9 cellular contexts compared by ENCODE assay signal in genomic region chr10:102452672-102453340, GRCh38. TPM values are rescaled to one million over a fixed set of nuclear protein-coding genes. Genes with fewer than 3 reads are reported as not detected.
DNase-seq lines count a peak whose midpoint lies in the region; ATAC-seq, FAIRE-seq and TF ChIP-seq lines count a peak whose summit lies in the region.
"Had no signal": no experiment of that assay in that cellular context is flagged by ENCODE, and none has a peak within 500 bp of the region (broad histone marks: within the 10 kb centered on the region; RNA-seq: fewer than 3 reads in every experiment).

No MANE protein-coding gene starts in this region.

- H2AFZ ChIP-seq in GM12878 (ENCODE audit: control insufficient read depth, low read depth, low read length), result no peak overlapping the region

- 59% methylated on average over 3 of the region's 3 CpGs for WGBS in GM12878 (ENCODE audit: insufficient coverage, insufficient replicate concordance, low lambda C conversion rate, missing lambda C conversion rate)
- WGBS in right lobe of liver (ENCODE audit: insufficient coverage, low coverage, low lambda C conversion rate, missing lambda C conversion rate), result 56% methylated on average over 2 of the region's 3 CpGs
- 47% methylated on average over 3 of the region's 3 CpGs for WGBS in prostate gland

- peaks cover 21% of the 10 kb centered on the region for H3K79me2 ChIP-seq in GM12878 (ENCODE audit: control insufficient read depth, insufficient read depth, low read length)

- H3K27ac Mint-ChIP-seq in stimulated activated naive CD8-positive, alpha-beta T cell treated with anti-CD3 and anti-CD28 coated beads, Interleukin-15, amount 100 ng/mL, for 72 hours, result peak overlapping the region; percentile 90 to 97

- no peaks in the 10 kb centered on the region for H3K9me3 Mint-ChIP-seq in stimulated activated naive CD8-positive, alpha-beta T cell treated with anti-CD3 and anti-CD28 coated beads, Interleukin-15, amount 100 ng/mL, for 72 hours

- H3K4me3 Mint-ChIP-seq in stimulated activated naive CD8-positive, alpha-beta T cell treated with anti-CD3 and anti-CD28 coated beads, Interleukin-15, amount 100 ng/mL, for 72 hours, result peak overlapping the region; percentile 91 to 96

- DNase-seq in DMS53 treated with DMSO at 0.1 percent for 48 hours (lab: John Stamatoyannopoulos, UW; ENCODE audit: unreplicated experiment) (peak; percentile 61), GM12878 (ENCODE audit: low read depth, low spot score) (no peak), right lobe of liver (peak in 1 of 3 donors; percentile 42), NCI-H345 treated with DMSO at 0.1 percent for 48 hours (lab: John Stamatoyannopoulos, UW; ENCODE audit: unreplicated experiment) (no peak), prostate gland (ENCODE audit: low spot score) (no peak), NCI-H2171 treated with DMSO at 0.1 percent for 48 hours (lab: John Stamatoyannopoulos, UW) (no peak)
- peak; percentile 71 to 87 for DNase-seq in stimulated activated naive CD8-positive, alpha-beta T cell treated with anti-CD3 and anti-CD28 coated beads, Interleukin-15, amount 100 ng/mL, for 72 hours

- CTCF ChIA-PET in GM12878 (lab: Yijun Ruan, JAX), result interaction anchor here (0.6 to 4.0 kb wide), 9 partner anchors 9 to 320 kb away, joined by 3 to 21 read pairs (median 3); partner anchors contain the start of genes FBXL15 and PPRC1

- POLR2A ChIA-PET in GM12878 (lab: Charles Lee), result interaction anchor here (0.7 to 6.1 kb wide), 6 partner anchors 9 to 58 kb away, joined by 4 to 69 read pairs (median 18); partner anchors contain the start of gene NFKB2

- H3K4me1 Mint-ChIP-seq in stimulated activated naive CD8-positive, alpha-beta T cell treated with anti-CD3 and anti-CD28 coated beads, Interleukin-15, amount 100 ng/mL, for 72 hours, result peaks cover 54% of the 10 kb centered on the region

- H3K9ac ChIP-seq in GM12878 (ENCODE audit: control insufficient read depth, insufficient read depth, low read length), result no peak overlapping the region

- no peaks in the 10 kb centered on the region for H3K27me3 ChIP-seq in GM12878 (replicated peaks in 1 of 2; ENCODE audit: control insufficient read depth in 2 of 2, insufficient read depth in 2 of 2, low read length in 1 of 2)
- H3K27me3 ChIP-seq in right lobe of liver, result no peaks in the 10 kb centered on the region
- no peaks in the 10 kb centered on the region for H3K27me3 ChIP-seq in prostate gland (replicated peaks; ENCODE audit: insufficient read depth)

- ATAC-seq in GM12878, result 0 out of 3 replicates have a peak, but pooled peaks have one; percentile 1
- ATAC-seq in right lobe of liver, result peak; percentile 2 to 29 (median 15)
- ATAC-seq in stimulated activated naive CD8-positive, alpha-beta T cell treated with anti-CD3 and anti-CD28 coated beads, Interleukin-15, amount 100 ng/mL, for 72 hours, result peak; percentile 75

- H3K9me3 ChIP-seq in GM12878 (replicated peaks; ENCODE audit: control insufficient read depth, insufficient read depth, low read length) (no peaks in the 10 kb centered on the region), right lobe of liver (no peaks in the 10 kb centered on the region), prostate gland (no peaks in the 10 kb centered on the region)

- in situ Hi-C loops in GM12878 (cut with MboI), result no loop called here

- no peak for TF ChIP-seq EP300 in GM12878 (IDR thresholded peaks at IDR 0.05; ENCODE audit: borderline replicate concordance in 1 of 2, control insufficient read depth in 1 of 2, low read depth in 2 of 2, low read length in 2 of 2)

- H3K27me3 Mint-ChIP-seq in stimulated activated naive CD8-positive, alpha-beta T cell treated with anti-CD3 and anti-CD28 coated beads, Interleukin-15, amount 100 ng/mL, for 72 hours, result no peaks in the 10 kb centered on the region

- H4K20me1 ChIP-seq in GM12878 (ENCODE audit: control insufficient read depth, insufficient read depth), result no peaks in the 10 kb centered on the region

- RAD21 ChIA-PET in GM12878 (lab: Charles Lee; ENCODE audit: unreplicated experiment), result interaction anchor here (0.6 kb wide), 1 partner anchor 59 kb away, joined by 7 read pairs; no protein-coding TSS in a partner anchor

- 0 out of 2 replicates have a peak, but pooled peaks have one; percentile 12 for TF ChIP-seq POLR2A in Raji (IDR thresholded peaks at IDR 0.05; ENCODE audit: insufficient read depth, low read depth, low read length)
- no peak for TF ChIP-seq POLR2A in GM12878 (IDR thresholded peaks at IDR 0.05; ENCODE audit: low read depth, low read length)
- TF ChIP-seq POLR2A in right lobe of liver (IDR thresholded peaks at IDR 0.05), result no peak
- no peak for TF ChIP-seq POLR2A in prostate gland (IDR thresholded peaks at IDR 0.05)

- TF ChIP-seq CTCF in GM12878 (IDR thresholded peaks at IDR 0.05 in 2 of 3, conservative IDR thresholded peaks at IDR 0.05 in 1 of 3; ENCODE audit: control insufficient read depth in 2 of 3, extremely low read depth in 1 of 3, insufficient read depth in 1 of 3, low read depth in 3 of 3, low read length in 3 of 3) (no peak), right lobe of liver (IDR thresholded peaks at IDR 0.05) (no peak), prostate gland (IDR thresholded peaks at IDR 0.05) (no peak)

- BruUV-seq in GM12878 (replicated peaks; lab: Mats Ljungman, UMichigan), result no TSS peak

- H3K4me3 ChIP-seq in GM12878 (no peak overlapping the region), right lobe of liver (no peak overlapping the region), prostate gland (no peak overlapping the region)

- no peak for TF ChIP-seq RAD21 in GM12878 (IDR thresholded peaks at IDR 0.05; ENCODE audit: insufficient read depth, low read depth, low read length)

- H3K4me1 ChIP-seq in GM12878 (ENCODE audit: control insufficient read depth, insufficient read depth, low read length), result peaks cover 18% of the 10 kb centered on the region
- peaks cover 0 to 24% (median 3%) of the 10 kb centered on the region in 4 donors for H3K4me1 ChIP-seq in right lobe of liver
- H3K4me1 ChIP-seq in prostate gland (replicated peaks), result no peaks in the 10 kb centered on the region

- H3K36me3 ChIP-seq in GM12878 (ENCODE audit: control insufficient read depth in 2 of 2, insufficient read depth in 2 of 2, low read length in 1 of 2), result no peaks in the 10 kb centered on the region; a peak in 1 of 4 replicates
- H3K36me3 ChIP-seq in right lobe of liver, result no peaks in the 10 kb centered on the region
- H3K36me3 ChIP-seq in prostate gland, result no peaks in the 10 kb centered on the region

- intact Hi-C loops in GM12878 (cut with micrococcal nuclease; ENCODE audit: unreplicated experiment), result no loop called here
- intact Hi-C loops in right lobe of liver (cut with DNase I), result no loop called here
- intact Hi-C loops in prostate gland (cut with DNase I), result no loop called here

- SMC1A ChIA-PET in GM12878 (lab: Charles Lee; ENCODE audit: uncharacterized antibody, unreplicated experiment), result interaction anchor here (0.9 to 3.4 kb wide), 6 partner anchors 9 to 150 kb away, joined by 3 to 23 read pairs (median 5); no protein-coding TSS in a partner anchor

- H3K4me2 ChIP-seq in GM12878 (ENCODE audit: control insufficient read depth, insufficient read depth), result no peak overlapping the region

- no peak for FAIRE-seq in GM12878 (lab: Jason Lieb, UNC)

- no peak overlapping the region for H3K27ac ChIP-seq in GM12878 (ENCODE audit: control insufficient read depth, insufficient read depth)
- peak overlapping the region in 1 of 3 donors; percentile 57 for H3K27ac ChIP-seq in right lobe of liver
- H3K27ac ChIP-seq in prostate gland, result no peak overlapping the region

RNA-seq across cellular contexts. Expression of gene C10orf95, which starts 1.5 kb away (rescaled TPM):
- total RNA-seq in GM12878 (2013; cell fraction: nucleolus; rRNA removed), result 0.69 and 0.98 TPM in 2 replicates
- total RNA-seq in GM12878 (2014; rRNA removed), result 0.60 and 1.1 TPM in 2 replicates
- total RNA-seq in GM12878 (2014; rRNA removed; fragmentation: Illumina TruSeq; extraction: Trizol), result 0.09 TPM in 1 of 2 replicates, not detected in the other
- 0.19 and 0.33 TPM in 2 replicates for total RNA-seq in GM12878 (2021)
- not detected for polyA plus RNA-seq in GM12878 (2011; ENCODE audit: low read depth)
- polyA plus RNA-seq in GM12878 (2011; rRNA removed), result 0.06 and 0.11 TPM in 2 replicates
- polyA plus RNA-seq in GM12878 (2011; cell fraction: cytosol; rRNA removed), result 0.31 and 0.35 TPM in 2 replicates
- 0.36 and 0.92 TPM in 2 replicates for polyA plus RNA-seq in GM12878 (2011; cell fraction: nucleus; rRNA removed)
- polyA plus RNA-seq in GM12878 (2012), result 0.76 and 1.3 TPM in 2 replicates
- 0.29 TPM in 2 replicates for polyA plus RNA-seq in GM12878 (2014; fragmentation: Illumina TruSeq; extraction: Trizol)
- polyA plus RNA-seq in GM12878 (2014; fragmentation: Nextera tagmentation; extraction: Ambion mirVana), result under 1 TPM; 0.06 to 0.07 TPM
- 0.49 and 0.65 TPM in 2 replicates for polyA plus RNA-seq in GM12878 (2014; rRNA removed)
- under 1 TPM; 0.34 to 0.63 TPM for polyA plus RNA-seq in GM12878 (2016; fragmentation: Nextera tagmentation; extraction: Ambion mirVana)
- polyA minus RNA-seq in GM12878 (2011; rRNA and poly(A)+ RNA removed), result 0.80 and 2.3 TPM in 2 replicates
- polyA minus RNA-seq in GM12878 (2011; cell fraction: cytosol; rRNA and poly(A)+ RNA removed), result 1.1 TPM in 1 of 2 replicates, not detected in the other
- polyA minus RNA-seq in GM12878 (2011; cell fraction: nucleus; rRNA and poly(A)+ RNA removed), result 2.2 and 4.5 TPM in 2 replicates
- total RNA-seq in right lobe of liver, result not detected
- total RNA-seq in prostate gland, result 1 to 10 TPM in 1 of 2 donors, under 1 TPM in 1; 0.85 to 3.7 TPM
- total RNA-seq: glomerular endothelial cell had no signal

RNA-seq across cellular contexts. Expression of gene CUEDC2, which starts 20.4 kb away (rescaled TPM):
- 12.4 and 13.3 TPM in 2 replicates for total RNA-seq in GM12878 (2013; cell fraction: nucleolus; rRNA removed)
- total RNA-seq in GM12878 (2014; rRNA removed) (66.5 and 67.6 TPM in 2 replicates), GM12878 (2014; rRNA removed; fragmentation: Illumina TruSeq; extraction: Trizol) (47.8 and 49.6 TPM in 2 replicates), GM12878 (2021) (82.5 and 85.5 TPM in 2 replicates), right lobe of liver (10 to 100 TPM; 23.0 to 32.1 (median 26.8) TPM), prostate gland (10 to 100 TPM; 70.2 to 81.7 TPM)
- 23.2 TPM for polyA plus RNA-seq in GM12878 (2011; ENCODE audit: low read depth)
- polyA plus RNA-seq in GM12878 (2011; rRNA removed) (21.7 and 31.5 TPM in 2 replicates), GM12878 (2014; fragmentation: Illumina TruSeq; extraction: Trizol) (34.4 and 84.2 TPM in 2 replicates), GM12878 (2014; fragmentation: Nextera tagmentation; extraction: Ambion mirVana) (10 to 100 TPM; 20.4 to 45.2 TPM), GM12878 (2014; rRNA removed) (75.9 and 88.0 TPM in 2 replicates), GM12878 (2016; fragmentation: Nextera tagmentation; extraction: Ambion mirVana) (100 to 1,000 TPM; 116 to 121 TPM)
- polyA plus RNA-seq in GM12878 (2011; cell fraction: cytosol; rRNA removed), result 88.8 and 91.7 TPM in 2 replicates
- polyA plus RNA-seq in GM12878 (2011; cell fraction: nucleus; rRNA removed), result 81.7 and 82.8 TPM in 2 replicates
- 53.7 and 56.5 TPM in 2 replicates for polyA plus RNA-seq in GM12878 (2012)
- 8.9 and 26.7 TPM in 2 replicates for polyA minus RNA-seq in GM12878 (2011; rRNA and poly(A)+ RNA removed)
- 10.2 and 11.4 TPM in 2 replicates for polyA minus RNA-seq in GM12878 (2011; cell fraction: cytosol; rRNA and poly(A)+ RNA removed)
- polyA minus RNA-seq in GM12878 (2011; cell fraction: nucleus; rRNA and poly(A)+ RNA removed), result 7.9 and 8.4 TPM in 2 replicates

RNA-seq across cellular contexts. Expression of gene FBXL15, which starts 32.2 kb away (rescaled TPM):
- total RNA-seq in GM12878 (2013; cell fraction: nucleolus; rRNA removed), result 2.2 TPM in 2 replicates
- 13.8 and 14.4 TPM in 2 replicates for total RNA-seq in GM12878 (2014; rRNA removed)
- total RNA-seq in GM12878 (2014; rRNA removed; fragmentation: Illumina TruSeq; extraction: Trizol), result 1.8 and 1.9 TPM in 2 replicates
- total RNA-seq in GM12878 (2021), result 13.5 and 14.7 TPM in 2 replicates
- 2.1 TPM for polyA plus RNA-seq in GM12878 (2011; ENCODE audit: low read depth)
- polyA plus RNA-seq in GM12878 (2011; rRNA removed), result 1.3 and 3.1 TPM in 2 replicates
- 9.5 and 16.7 TPM in 2 replicates for polyA plus RNA-seq in GM12878 (2011; cell fraction: cytosol; rRNA removed)
- 24.6 and 34.7 TPM in 2 replicates for polyA plus RNA-seq in GM12878 (2011; cell fraction: nucleus; rRNA removed)
- 5.9 and 7.7 TPM in 2 replicates for polyA plus RNA-seq in GM12878 (2012)
- polyA plus RNA-seq in GM12878 (2014; fragmentation: Illumina TruSeq; extraction: Trizol), result 0.11 and 0.54 TPM in 2 replicates
- under 1 TPM; 0.13 to 0.66 TPM for polyA plus RNA-seq in GM12878 (2014; fragmentation: Nextera tagmentation; extraction: Ambion mirVana)
- polyA plus RNA-seq in GM12878 (2014; rRNA removed), result 12.6 and 15.3 TPM in 2 replicates
- polyA plus RNA-seq in GM12878 (2016; fragmentation: Nextera tagmentation; extraction: Ambion mirVana), result 10 to 100 TPM; 19.5 to 21.3 TPM
- polyA minus RNA-seq in GM12878 (2011; rRNA and poly(A)+ RNA removed), result 0.73 and 1.8 TPM in 2 replicates
- 2.9 TPM in 2 replicates for polyA minus RNA-seq in GM12878 (2011; cell fraction: cytosol; rRNA and poly(A)+ RNA removed)
- polyA minus RNA-seq in GM12878 (2011; cell fraction: nucleus; rRNA and poly(A)+ RNA removed), result 3.0 and 3.5 TPM in 2 replicates
- total RNA-seq in right lobe of liver, result 10 to 100 TPM in 2 of 6 experiments, 1 to 10 TPM in 4; 5.6 to 22.9 (median 9.0) TPM
- total RNA-seq in prostate gland, result 10 to 100 TPM; 22.2 to 36.3 TPM

RNA-seq across cellular contexts. Expression of gene PSD, which starts 34.2 kb away (rescaled TPM):
- total RNA-seq in GM12878 (2013; cell fraction: nucleolus; rRNA removed), result 0.83 and 1.1 TPM in 2 replicates
- total RNA-seq in GM12878 (2014; rRNA removed) (0.11 and 0.27 TPM in 2 replicates), GM12878 (2014; rRNA removed; fragmentation: Illumina TruSeq; extraction: Trizol) (0.09 and 0.18 TPM in 2 replicates), GM12878 (2021) (0.16 and 0.56 TPM in 2 replicates), right lobe of liver (1 to 10 TPM in 3 of 6 experiments, under 1 TPM in 3; 0.12 to 4.6 (median 1.3) TPM), prostate gland (10 to 100 TPM in 1 of 2 donors, 1 to 10 TPM in 1; 1.0 to 10.9 TPM)
- 0.41 TPM for polyA plus RNA-seq in GM12878 (2011; ENCODE audit: low read depth)
- polyA plus RNA-seq in GM12878 (2011; rRNA removed) (0.41 and 0.55 TPM in 2 replicates), GM12878 (2014; fragmentation: Illumina TruSeq; extraction: Trizol) (0.16 TPM in 1 of 2 replicates, not detected in the other), GM12878 (2014; fragmentation: Nextera tagmentation; extraction: Ambion mirVana) (not detected), GM12878 (2014; rRNA removed) (0.25 and 0.77 TPM in 2 replicates), GM12878 (2016; fragmentation: Nextera tagmentation; extraction: Ambion mirVana) (1 to 10 TPM; 1.7 to 2.0 TPM)
- 0.43 and 0.57 TPM in 2 replicates for polyA plus RNA-seq in GM12878 (2011; cell fraction: cytosol; rRNA removed)
- polyA plus RNA-seq in GM12878 (2011; cell fraction: nucleus; rRNA removed), result 3.5 and 3.8 TPM in 2 replicates
- 2.1 and 2.8 TPM in 2 replicates for polyA plus RNA-seq in GM12878 (2012)
- polyA minus RNA-seq in GM12878 (2011; rRNA and poly(A)+ RNA removed), result 0.93 and 0.95 TPM in 2 replicates
- not detected in 2 replicates for polyA minus RNA-seq in GM12878 (2011; cell fraction: cytosol; rRNA and poly(A)+ RNA removed)
- 1.1 TPM in 2 replicates for polyA minus RNA-seq in GM12878 (2011; cell fraction: nucleus; rRNA and poly(A)+ RNA removed)

RNA-seq across cellular contexts. Expression of gene ACTR1A, which starts 49.7 kb away (rescaled TPM):
- total RNA-seq in GM12878 (2013; cell fraction: nucleolus; rRNA removed), result 29.4 and 37.3 TPM in 2 replicates
- total RNA-seq in GM12878 (2014; rRNA removed), result 74.7 and 78.7 TPM in 2 replicates
- 59.9 and 61.5 TPM in 2 replicates for total RNA-seq in GM12878 (2014; rRNA removed; fragmentation: Illumina TruSeq; extraction: Trizol)
- total RNA-seq in GM12878 (2021), result 78.4 and 80.0 TPM in 2 replicates
- polyA plus RNA-seq in GM12878 (2011; ENCODE audit: low read depth), result 19.6 TPM
- polyA plus RNA-seq in GM12878 (2011; rRNA removed), result 67.2 and 97.2 TPM in 2 replicates
- polyA plus RNA-seq in GM12878 (2011; cell fraction: cytosol; rRNA removed), result 94.0 and 129 TPM in 2 replicates
- 115 and 128 TPM in 2 replicates for polyA plus RNA-seq in GM12878 (2011; cell fraction: nucleus; rRNA removed)
- polyA plus RNA-seq in GM12878 (2012), result 28.9 and 30.0 TPM in 2 replicates
- polyA plus RNA-seq in GM12878 (2014; fragmentation: Illumina TruSeq; extraction: Trizol), result 58.3 and 77.9 TPM in 2 replicates
- 10 to 100 TPM; 43.0 to 54.5 TPM for polyA plus RNA-seq in GM12878 (2014; fragmentation: Nextera tagmentation; extraction: Ambion mirVana)
- 82.8 and 93.5 TPM in 2 replicates for polyA plus RNA-seq in GM12878 (2014; rRNA removed)
- 100 to 1,000 TPM; 107 to 110 TPM for polyA plus RNA-seq in GM12878 (2016; fragmentation: Nextera tagmentation; extraction: Ambion mirVana)
- polyA minus RNA-seq in GM12878 (2011; rRNA and poly(A)+ RNA removed), result 91.0 and 101 TPM in 2 replicates
- polyA minus RNA-seq in GM12878 (2011; cell fraction: cytosol; rRNA and poly(A)+ RNA removed), result 25.4 and 26.3 TPM in 2 replicates
- 31.6 and 53.7 TPM in 2 replicates for polyA minus RNA-seq in GM12878 (2011; cell fraction: nucleus; rRNA and poly(A)+ RNA removed)
- 10 to 100 TPM; 25.6 to 47.9 (median 31.3) TPM for total RNA-seq in right lobe of liver
- 10 to 100 TPM; 75.6 to 95.9 TPM for total RNA-seq in prostate gland

Comparison
In these comparisons a context has a peak if more than half of its experiments do, and no peak if none do; other contexts are left out.
1. DNase-seq: peak in DMS53 treated with DMSO at 0.1 percent for 48 hours (single experiment) and stimulated activated naive CD8-positive, alpha-beta T cell treated with anti-CD3 and anti-CD28 coated beads, Interleukin-15, amount 100 ng/mL, for 72 hours (2 of 2); none in GM12878 (single experiment), NCI-H345 treated with DMSO at 0.1 percent for 48 hours (single experiment), prostate gland (single experiment) and NCI-H2171 treated with DMSO at 0.1 percent for 48 hours (single experiment).
2. ATAC-seq: peak in every context shown above with its lines; median percentile 75 in stimulated activated naive CD8-positive, alpha-beta T cell treated with anti-CD3 and anti-CD28 coated beads, Interleukin-15, amount 100 ng/mL, for 72 hours; 15 in right lobe of liver; 1 in GM12878.